8 cellular contexts compared by ENCODE assay signal in genomic region chr12:49967042-49967776, GRCh38. TPM values are rescaled to one million over a fixed set of nuclear protein-coding genes. Genes with fewer than 3 reads are reported as not detected.
DNase-seq lines count a peak whose midpoint lies in the region; ATAC-seq, FAIRE-seq and TF ChIP-seq lines count a peak whose summit lies in the region.

No MANE protein-coding gene starts in this region.

- no peak for TF ChIP-seq EP300 in H1 (IDR thresholded peaks at IDR 0.05; ENCODE audit: borderline replicate concordance in 1 of 2, low read depth in 2 of 2, low read length in 2 of 2)

- no peaks in the 10 kb centered on the region for H4K20me1 ChIP-seq in H1 (replicated peaks in 1 of 2; ENCODE audit: control insufficient read depth in 1 of 2, insufficient read depth in 2 of 2, low read length in 2 of 2)

- peak; percentile 90 to 94 for TF ChIP-seq RAD21 in H1 (IDR thresholded peaks at IDR 0.05 in 1 of 2, conservative IDR thresholded peaks at IDR 0.05 in 1 of 2; ENCODE audit: low read depth in 2 of 2, low read length in 2 of 2)

- no peak overlapping the region for H2BK20ac ChIP-seq in H1 (ENCODE audit: low read length)

- H3K79me1 ChIP-seq in H1 (ENCODE audit: low read depth, low read length): no peaks in the 10 kb centered on the region

- H3K27ac ChIP-seq in H1 (ENCODE audit: low read depth, low read length): no peak overlapping the region

- no peak overlapping the region for H4K5ac ChIP-seq in H1 (ENCODE audit: insufficient read length, low read depth, low read length)

- H3K79me2 ChIP-seq in H1 (ENCODE audit: control insufficient read depth in 1 of 2, insufficient read depth in 2 of 2, low read length in 2 of 2): no peaks in the 10 kb centered on the region

- no peak overlapping the region for H3K4ac ChIP-seq in H1 (replicated peaks; ENCODE audit: insufficient read length, low read depth, low read length)

- no peak overlapping the region for H4K91ac ChIP-seq in H1 (replicated peaks; ENCODE audit: insufficient read length, low read length)

- CTCF ChIA-PET in H1 (lab: Charles Lee; ENCODE audit: partially characterized antibody): interaction anchor here (0.6 to 23.0 kb wide), 67 partner anchors 11 to 514 kb away, joined by 3 to 420 read pairs (median 5); partner anchors contain the start of genes AQP2, ASIC1, COX14 and FAIM2

- POLR2A ChIA-PET in H1 (lab: Charles Lee; ENCODE audit: partially characterized antibody): interaction anchor here (0.6 to 2.7 kb wide), 13 partner anchors 8 to 226 kb away, joined by 3 to 9 read pairs (median 5); partner anchors contain the start of genes AQP2, SMARCD1 and TMBIM6

- no peak for TF ChIP-seq POLR2A in H1 (IDR thresholded peaks at IDR 0.05; ENCODE audit: control extremely low read depth in 1 of 2, low read depth in 2 of 2, low read length in 2 of 2)

- peak; percentile 94 for DNase-seq in AG08395 (ENCODE audit: low spot score)
- DNase-seq in HK-2 (ENCODE audit: unreplicated experiment): peak; percentile 94
- peak; percentile 97 for DNase-seq in NCI-H82 (lab: John Stamatoyannopoulos, UW)
- DNase-seq in activated CD8-positive, alpha-beta memory T cell treated with anti-CD3 and anti-CD28 coated beads for 4 hours (ENCODE audit: low read depth in 2 of 2): peak; percentile 77 to 84
- DNase-seq in H1 (ENCODE audit: low read depth in 1 of 2, low spot score in 2 of 2): peak; percentile 63 to 99
- DNase-seq in mesenteric fat pad (ENCODE audit: low spot score): peak; percentile 97
- DNase-seq in stimulated activated CD8-positive, alpha-beta memory T cell treated with anti-CD3 and anti-CD28 coated beads, Interleukin-12 subunit alpha, Interleukin-12 subunit beta, amount 100 ng/mL, for 24 hours (ENCODE audit: extremely low read depth): peak; percentile 76

- H2AFZ ChIP-seq in H1 (ENCODE audit: low read length): peak overlapping the region; percentile 67; the same call in 1 of the 2 replicates

- peaks cover 0 to 40% (median 21%) of the 10 kb centered on the region in 4 experiments; a peak in 6 of 7 replicates for H3K27me3 ChIP-seq in H1 (replicated peaks in 1 of 4; ENCODE audit: control insufficient read depth in 3 of 4, extremely low read depth in 1 of 4, insufficient read depth in 3 of 4, low read length in 3 of 4)

- peak; percentile 73 for ATAC-seq in GM19023 (IDR thresholded peaks at IDR 0.05; ENCODE audit: unreplicated experiment)

- H3K4me2 ChIP-seq in H1 (ENCODE audit: insufficient read depth in 1 of 2, low read depth in 2 of 2, low read length in 2 of 2): peak overlapping the region; percentile 6 to 81

- peak overlapping the region; percentile 63; the same call in 1 of the 2 replicates for H4K8ac ChIP-seq in H1 (ENCODE audit: extremely low read depth, insufficient read depth, low read length)

- H2BK120ac ChIP-seq in H1 (replicated peaks; ENCODE audit: low read depth, low read length): no peak overlapping the region

- H2BK5ac ChIP-seq in H1 (ENCODE audit: low read depth, low read length): no peak overlapping the region

- 6% methylated on average over 40 of the region's 40 CpGs; no CpG with 5 or more reads in 1 of the 2 experiments for WGBS in H1 (ENCODE audit: extremely low coverage in 1 of 2, insufficient coverage in 1 of 2, insufficient read length in 1 of 2, insufficient replicate concordance in 2 of 2, low coverage in 1 of 2, low lambda C conversion rate in 2 of 2, missing lambda C conversion rate in 1 of 2), 2 experiments

- H3K4me1 ChIP-seq in H1 (replicated peaks in 1 of 4; ENCODE audit: control insufficient read depth in 3 of 4, insufficient read depth in 4 of 4, low read length in 3 of 4): peaks cover 0 to 9% (median 3%) of the 10 kb centered on the region in 4 experiments; a peak in 5 of 7 replicates

- no peak overlapping the region for H2AK5ac ChIP-seq in H1 (ENCODE audit: low read depth, low read length)

- no peak overlapping the region for H3K56ac ChIP-seq in H1 (replicated peaks; ENCODE audit: insufficient read length, low read depth, low read length)

- peak overlapping the region; percentile 9; the same call in 1 of the 2 replicates for H2BK15ac ChIP-seq in H1 (ENCODE audit: low read length)

- FAIRE-seq in H1 (lab: Jason Lieb, UNC): no peak

- no peak overlapping the region; the same call in 1 of the 2 replicates for H2BK12ac ChIP-seq in H1 (ENCODE audit: low read depth, low read length)

- H3K14ac ChIP-seq in H1 (ENCODE audit: insufficient read length): no peak overlapping the region

- H3K18ac ChIP-seq in H1 (ENCODE audit: extremely low read depth, low read length): peak overlapping the region; percentile 81; the same call in 1 of the 2 replicates

- peak overlapping the region in 3 of 4 experiments; percentile 31 to 53 (median 45); a peak in 6 of 8 replicates for H3K4me3 ChIP-seq in H1 (ENCODE audit: extremely low read depth in 1 of 4, insufficient read depth in 2 of 4, low read depth in 3 of 4, low read length in 4 of 4)

- H3K23me2 ChIP-seq in H1 (ENCODE audit: low read depth, low read length): no peaks in the 10 kb centered on the region

- no peak overlapping the region for H3K23ac ChIP-seq in H1 (ENCODE audit: insufficient read length)

- no peaks in the 10 kb centered on the region for H3K9me3 ChIP-seq in H1 (ENCODE audit: insufficient read depth in 2 of 2, low read depth in 1 of 2, low read length in 1 of 2)

- no peak overlapping the region for H3K9ac ChIP-seq in H1 (replicated peaks in 1 of 4; ENCODE audit: extremely low read depth in 1 of 4, low read depth in 3 of 4, low read length in 3 of 4)

- peak in 2 of 3 experiments; percentile 96; a peak in 3 of 4 replicates for TF ChIP-seq CTCF in H1 (IDR thresholded peaks at IDR 0.05; ENCODE audit: control extremely low read depth in 1 of 3, insufficient read depth in 1 of 3, low read depth in 1 of 3, low read length in 3 of 3)

- H3K36me3 ChIP-seq in H1 (ENCODE audit: control insufficient read depth in 2 of 4, insufficient read depth in 4 of 4, low read length in 3 of 4): no peaks in the 10 kb centered on the region

TF ChIP-seq in H1, 55 proteins besides CTCF, POLR2A, EP300 and RAD21 (continues in another document):
- TF ChIP-seq TEAD4 (IDR thresholded peaks at IDR 0.05; ENCODE audit: low read depth, low read length): no peak
- TF ChIP-seq ATF3 (IDR thresholded peaks at IDR 0.05; ENCODE audit: insufficient read depth, low read depth, low read length): no peak
- TF ChIP-seq, protein P1, sequence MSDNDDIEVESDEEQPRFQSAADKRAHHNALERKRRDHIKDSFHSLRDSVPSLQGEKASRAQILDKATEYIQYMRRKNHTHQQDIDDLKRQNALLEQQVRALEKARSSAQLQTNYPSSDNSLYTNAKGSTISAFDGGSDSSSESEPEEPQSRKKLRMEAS (IDR thresholded peaks at IDR 0.05): peak; percentile 69; the same call in 1 of the 2 replicates
- 0 out of 2 replicates have a peak, but pooled peaks have one; percentile 61 for TF ChIP-seq GABPA (IDR thresholded peaks at IDR 0.05; ENCODE audit: borderline replicate concordance, insufficient read depth, low read length)

RNA-seq across cellular contexts. Expression of gene AQP5, which starts 5.5 kb away (rescaled TPM):
- total RNA-seq in H1 (2021; fragmentation: NEBNext Ultra II Directional; extraction: Animal tissue kit (Norgen Biotek cat#: 25700)): 1.7 and 2.5 TPM in 2 replicates
- 3.2 and 5.2 TPM in 2 replicates for polyA plus RNA-seq in H1 (2011; rRNA removed)
- polyA plus RNA-seq in H1 (2011; cell fraction: cytosol; rRNA removed): 3.7 TPM
- polyA plus RNA-seq in H1 (2011; cell fraction: nucleus; rRNA removed): 5.9 TPM
- polyA plus RNA-seq in H1 (2012, experiment 1 of 2): 2.4 to 4.0 TPM (median 3.0 TPM) in 4 replicates
- 3.2 TPM for polyA plus RNA-seq in H1 (2012, experiment 2 of 2)
- polyA plus RNA-seq in H1 (2013, experiment 1 of 2): 2.8 TPM
- polyA plus RNA-seq in H1 (2013, experiment 2 of 2): 2.8 TPM
- polyA minus RNA-seq in H1 (2011; rRNA and poly(A)+ RNA removed): 0.73 and 1.1 TPM in 2 replicates
- polyA minus RNA-seq in H1 (2011; cell fraction: cytosol; rRNA and poly(A)+ RNA removed): 3.1 TPM
- polyA minus RNA-seq in H1 (2011; cell fraction: nucleus; rRNA and poly(A)+ RNA removed): 1.3 TPM
- not detected for total RNA-seq in mesenteric fat pad

RNA-seq across cellular contexts. Expression of gene AQP6, which starts 5.5 kb away (rescaled TPM):
- total RNA-seq in H1 (2021; fragmentation: NEBNext Ultra II Directional; extraction: Animal tissue kit (Norgen Biotek cat#: 25700)): 0.17 TPM in 1 of 2 replicates, not detected in the other
- 0.03 and 0.06 TPM in 2 replicates for polyA plus RNA-seq in H1 (2011; rRNA removed)
- polyA plus RNA-seq in H1 (2011; cell fraction: cytosol; rRNA removed): 0.08 TPM
- 0.24 TPM for polyA plus RNA-seq in H1 (2011; cell fraction: nucleus; rRNA removed)
- polyA plus RNA-seq in H1 (2012, experiment 1 of 2): 0.07 to 0.10 TPM (median 0.07 TPM) in 3 of 4 replicates, not detected in the other
- polyA plus RNA-seq in H1 (2012, experiment 2 of 2): not detected
- polyA plus RNA-seq in H1 (2013, experiment 1 of 2): 0.02 TPM
- 0.04 TPM for polyA plus RNA-seq in H1 (2013, experiment 2 of 2)
- 0.05 and 0.16 TPM in 2 replicates for polyA minus RNA-seq in H1 (2011; rRNA and poly(A)+ RNA removed)
- not detected for polyA minus RNA-seq in H1 (2011; cell fraction: cytosol; rRNA and poly(A)+ RNA removed)
- polyA minus RNA-seq in H1 (2011; cell fraction: nucleus; rRNA and poly(A)+ RNA removed): not detected
- not detected for total RNA-seq in mesenteric fat pad

RNA-seq across cellular contexts. Expression of gene AQP2, which starts 16.7 kb away (rescaled TPM):
- not detected in 2 replicates for total RNA-seq in H1 (2021; fragmentation: NEBNext Ultra II Directional; extraction: Animal tissue kit (Norgen Biotek cat#: 25700))
- polyA plus RNA-seq in H1 (2011; rRNA removed): 0.02 TPM in 1 of 2 replicates, not detected in the other
- polyA plus RNA-seq in H1 (2011; cell fraction: cytosol; rRNA removed): not detected
- polyA plus RNA-seq in H1 (2011; cell fraction: nucleus; rRNA removed): 0.06 TPM
- polyA plus RNA-seq in H1 (2012, experiment 1 of 2): not detected in 4 replicates
- polyA plus RNA-seq in H1 (2012, experiment 2 of 2): not detected
- not detected for polyA plus RNA-seq in H1 (2013, experiment 1 of 2)
- polyA plus RNA-seq in H1 (2013, experiment 2 of 2): not detected
- polyA minus RNA-seq in H1 (2011; rRNA and poly(A)+ RNA removed): 0.05 and 0.06 TPM in 2 replicates
- not detected for polyA minus RNA-seq in H1 (2011; cell fraction: cytosol; rRNA and poly(A)+ RNA removed)
- 0.20 TPM for polyA minus RNA-seq in H1 (2011; cell fraction: nucleus; rRNA and poly(A)+ RNA removed)
- not detected for total RNA-seq in mesenteric fat pad

RNA-seq across cellular contexts. Expression of gene RACGAP1, which starts 58.1 kb away (rescaled TPM):
- 63.5 and 66.3 TPM in 2 replicates for total RNA-seq in H1 (2021; fragmentation: NEBNext Ultra II Directional; extraction: Animal tissue kit (Norgen Biotek cat#: 25700))
- 17.4 and 18.0 TPM in 2 replicates for polyA plus RNA-seq in H1 (2011; rRNA removed)
- polyA plus RNA-seq in H1 (2011; cell fraction: cytosol; rRNA removed): 32.0 TPM
- 19.7 TPM for polyA plus RNA-seq in H1 (2011; cell fraction: nucleus; rRNA removed)
- 35.6 to 54.1 TPM (median 40.0 TPM) in 4 replicates for polyA plus RNA-seq in H1 (2012, experiment 1 of 2)
- 5.7 TPM for polyA plus RNA-seq in H1 (2012, experiment 2 of 2)
- 23.4 TPM for polyA plus RNA-seq in H1 (2013, experiment 1 of 2)
- polyA plus RNA-seq in H1 (2013, experiment 2 of 2): 24.2 TPM
- polyA minus RNA-seq in H1 (2011; rRNA and poly(A)+ RNA removed): 55.5 and 61.2 TPM in 2 replicates
- 37.5 TPM for polyA minus RNA-seq in H1 (2011; cell fraction: cytosol; rRNA and poly(A)+ RNA removed)
- 26.3 TPM for polyA minus RNA-seq in H1 (2011; cell fraction: nucleus; rRNA and poly(A)+ RNA removed)
- 9.4 TPM for total RNA-seq in mesenteric fat pad
